ENCODE assay signal across 8 cellular contexts in genomic region chr15:64702816-64703631, GRCh38.
DNase-seq lines count a peak whose midpoint lies in the region; ATAC-seq, FAIRE-seq and TF ChIP-seq lines count a peak whose summit lies in the region.

No MANE protein-coding gene starts in this region.

- TF ChIP-seq POLR2A in endothelial cell of umbilical vein (IDR thresholded peaks at IDR 0.05; ENCODE audit: low read depth, low read length): peak; percentile 97

- CTCF ChIA-PET in endothelial cell of umbilical vein (lab: Charles Lee): no interaction called here

- H3K79me2 ChIP-seq in OCI-LY1 (ENCODE audit: insufficient read depth, low read length) (peaks cover 13% of the 10 kb centered on the region), endothelial cell of umbilical vein (ENCODE audit: control insufficient read depth, insufficient read depth, low read length) (peaks cover 49% of the 10 kb centered on the region)

- POLR2A ChIA-PET in endothelial cell of umbilical vein (lab: Charles Lee): no interaction called here

- H3F3A ChIP-seq in OCI-LY1 (ENCODE audit: insufficient read depth, low read length): no peaks in the 10 kb centered on the region

- ATAC-seq in GM21515 (IDR thresholded peaks at IDR 0.05; ENCODE audit: unreplicated experiment): peak; percentile 80

- TF ChIP-seq CTCF in OCI-LY1 (IDR thresholded peaks at IDR 0.05; ENCODE audit: low read length) (no peak), endothelial cell of umbilical vein (IDR thresholded peaks at IDR 0.05; ENCODE audit: extremely low read depth in 1 of 2, insufficient read depth in 1 of 2, low read depth in 1 of 2, low read length in 2 of 2) (no peak)

- peak; percentile 77 for FAIRE-seq in endothelial cell of umbilical vein (lab: Jason Lieb, UNC)

- no peaks in the 10 kb centered on the region for H3K9me1 ChIP-seq in endothelial cell of umbilical vein (replicated peaks; ENCODE audit: control insufficient read depth, extremely low read depth, insufficient read depth, low read length)

- H3K9ac ChIP-seq in OCI-LY1 (ENCODE audit: low read length) (peak overlapping the region; percentile 85), endothelial cell of umbilical vein (replicated peaks; ENCODE audit: extremely low read depth, insufficient read depth, low read length) (peak overlapping the region; percentile 81)

- peaks cover 47% of the 10 kb centered on the region for H3K4me1 ChIP-seq in OCI-LY1 (ENCODE audit: insufficient read depth, low read length, severe bottlenecking)
- peaks cover 42% of the 10 kb centered on the region for H3K4me1 ChIP-seq in endothelial cell of umbilical vein (ENCODE audit: control insufficient read depth, extremely low read depth, insufficient read depth, low read length)
- H3K4me1 ChIP-seq in mononuclear cell (ENCODE audit: insufficient read depth, low read length): peaks cover 48% of the 10 kb centered on the region

- H2AFZ ChIP-seq in OCI-LY1 (ENCODE audit: low read length) (peak overlapping the region; percentile 64; the same call in 1 of the 2 replicates), endothelial cell of umbilical vein (ENCODE audit: low read depth, low read length) (peak overlapping the region; percentile 93)

- no peaks in the 10 kb centered on the region for H4K20me1 ChIP-seq in OCI-LY1 (ENCODE audit: insufficient read depth, low read length)
- H4K20me1 ChIP-seq in endothelial cell of umbilical vein (replicated peaks; ENCODE audit: control insufficient read depth, extremely low read depth, insufficient read depth, low read length): no peaks in the 10 kb centered on the region

- DNase-seq in COR-L47 (lab: John Stamatoyannopoulos, UW): peak; percentile 94
- DNase-seq in HuH-7.5 (ENCODE audit: low spot score): peak; percentile 94
- peak; percentile 97 for DNase-seq in activated T-cell treated with anti-CD3 and anti-CD28 coated beads for 1 hour (ENCODE audit: low read depth)
- DNase-seq in endothelial cell of umbilical vein (ENCODE audit: low read depth, low spot score): peak; percentile 94
- peak; percentile 90 to 94 for DNase-seq in stimulated activated CD8-positive, alpha-beta memory T cell treated with anti-CD3 and anti-CD28 coated beads, Interleukin-2, amount 100 ng/mL, for 1 hour (ENCODE audit: low read depth in 2 of 2)

- H3K27me3 ChIP-seq in OCI-LY1 (ENCODE audit: insufficient read depth, low read length) (no peaks in the 10 kb centered on the region; the same call in 1 of the 2 replicates), endothelial cell of umbilical vein (ENCODE audit: control insufficient read depth in 2 of 2, insufficient read depth in 2 of 2, low read length in 2 of 2) (no peaks in the 10 kb centered on the region), mononuclear cell (ENCODE audit: insufficient read depth, low read length) (no peaks in the 10 kb centered on the region)

- H3K9me3 ChIP-seq in OCI-LY1 (ENCODE audit: low read length): no peaks in the 10 kb centered on the region
- no peaks in the 10 kb centered on the region for H3K9me3 ChIP-seq in endothelial cell of umbilical vein (replicated peaks; ENCODE audit: control insufficient read depth, insufficient read depth, low read length)
- H3K9me3 ChIP-seq in mononuclear cell (ENCODE audit: low read depth, low read length): no peaks in the 10 kb centered on the region

- peak overlapping the region; percentile 93 for H3K4me2 ChIP-seq in OCI-LY1 (ENCODE audit: low read length)
- peak overlapping the region; percentile 77 for H3K4me2 ChIP-seq in endothelial cell of umbilical vein (ENCODE audit: insufficient read depth, low read length)

- no peaks in the 10 kb centered on the region for H3K9me2 ChIP-seq in OCI-LY1 (ENCODE audit: low read depth, low read length)

- BruUV-seq in endothelial cell of umbilical vein (replicated peaks; lab: Mats Ljungman, UMichigan): no TSS peak

- dilution Hi-C loops in endothelial cell of umbilical vein (cut with MboI; ENCODE audit: extremely low pct_ligation_motif_present, low sequenced_read_pairs): no loop called here

- no peaks in the 10 kb centered on the region for H3K36me3 ChIP-seq in OCI-LY1 (ENCODE audit: insufficient read depth, low read length)
- H3K36me3 ChIP-seq in endothelial cell of umbilical vein (ENCODE audit: control insufficient read depth in 2 of 2, extremely low read depth in 1 of 2, insufficient read depth in 2 of 2, low read length in 2 of 2): no peaks in the 10 kb centered on the region

- H3K27ac ChIP-seq in OCI-LY1 (ENCODE audit: low read depth, low read length, poor library complexity, severe bottlenecking) (peak overlapping the region; percentile 16), endothelial cell of umbilical vein (ENCODE audit: insufficient read depth, low read depth, low read length) (peak overlapping the region; percentile 48)

- peak overlapping the region; percentile 86 for H3K4me3 ChIP-seq in OCI-LY1 (ENCODE audit: low read depth, low read length, poor library complexity, severe bottlenecking)
- H3K4me3 ChIP-seq in endothelial cell of umbilical vein (replicated peaks in 1 of 3; ENCODE audit: insufficient read depth in 1 of 3, low read depth in 1 of 3, low read length in 3 of 3): peak overlapping the region; percentile 84 to 90 (median 88)
- peak overlapping the region; percentile 72 for H3K4me3 ChIP-seq in mononuclear cell (ENCODE audit: low read length)

- intact Hi-C loops in endothelial cell of umbilical vein (cut with micrococcal nuclease): loop anchor here (2.0 kb wide), 1 partner anchor 14 kb away; no protein-coding TSS in a partner anchor

TF ChIP-seq in endothelial cell of umbilical vein, 7 proteins besides CTCF, POLR2A, EP300 and RAD21:
- TF ChIP-seq POLR2AphosphoS5 (IDR thresholded peaks at IDR 0.05; ENCODE audit: insufficient read depth, low read depth, low read length) (peak; percentile 95), FOS (IDR thresholded peaks at IDR 0.05; ENCODE audit: borderline replicate concordance, insufficient read depth, low read length) (no peak)
TF ChIP-seq in endothelial cell of umbilical vein: peak in this region for 1.

Comparison
In these comparisons a context has a peak if more than half of its experiments do, and no peak if none do; other contexts are left out.
1. Peak in every context shown above with its lines: DNase-seq, ATAC-seq, H3K4me3 ChIP-seq and H3K27ac ChIP-seq.